Comparison of ENCODE assay signal across 1 cellular context in genomic region chr17:75922963-75923874, GRCh38.
A peak's percentile ranks its signal among the peaks of the same experiment; 100 is the strongest.
TF ChIP-seq lines count a peak whose summit lies in the region.

No MANE protein-coding gene starts in this region.

TF ChIP-seq in HepG2, 621 proteins besides CTCF, POLR2A, EP300 and RAD21 (continued from another document and continues in another):
- TF ChIP-seq TRIM22 (IDR thresholded peaks at IDR 0.05) (no peak), ZBTB4 (CRISPR knock-in tag; IDR thresholded peaks at IDR 0.05; ENCODE audit: borderline replicate concordance) (peak; percentile 57; the same call in 1 of the 2 replicates), CHD2 (IDR thresholded peaks at IDR 0.05; ENCODE audit: low read depth, low read length) (no peak), ZFX (CRISPR knock-in tag; IDR thresholded peaks at IDR 0.05; ENCODE audit: low read depth) (peak; percentile 71), KAT8 (CRISPR knock-in tag; IDR thresholded peaks at IDR 0.05) (no peak), MAFF (IDR thresholded peaks at IDR 0.05; ENCODE audit: low read depth, low read length) (no peak), CCDC6 (CRISPR knock-in tag; IDR thresholded peaks at IDR 0.05) (no peak), BHLHE40 (IDR thresholded peaks at IDR 0.05; ENCODE audit: low read length) (no peak), NKX3-1 (CRISPR knock-in tag; IDR thresholded peaks at IDR 0.05) (no peak), ZNF773 (CRISPR knock-in tag; IDR thresholded peaks at IDR 0.05; ENCODE audit: borderline replicate concordance) (0 out of 2 replicates have a peak, but pooled peaks have one; percentile 35), ADNP (CRISPR knock-in tag; IDR thresholded peaks at IDR 0.05) (no peak), ZNF572 (CRISPR knock-in tag; IDR thresholded peaks at IDR 0.05) (0 out of 2 replicates have a peak, but pooled peaks have one; percentile 14), ZNF280D (CRISPR knock-in tag; IDR thresholded peaks at IDR 0.05) (0 out of 2 replicates have a peak, but pooled peaks have one; percentile 23), SALL1 (CRISPR knock-in tag; IDR thresholded peaks at IDR 0.05) (peak; percentile 67; the same call in 1 of the 2 replicates), SIN3A (IDR thresholded peaks at IDR 0.05; ENCODE audit: borderline replicate concordance, low read depth, low read length) (no peak), ZFP82 (CRISPR knock-in tag; IDR thresholded peaks at IDR 0.05; ENCODE audit: borderline replicate concordance) (no peak), ZNF740 (CRISPR knock-in tag; IDR thresholded peaks at IDR 0.05) (no peak), PTBP1 (IDR thresholded peaks at IDR 0.05; ENCODE audit: low read depth, low read length, poor library complexity, severe bottlenecking) (no peak), ZNF510 (CRISPR knock-in tag; IDR thresholded peaks at IDR 0.05; ENCODE audit: low read depth) (no peak), PAX8 (CRISPR knock-in tag; IDR thresholded peaks at IDR 0.05; ENCODE audit: borderline replicate concordance) (no peak), ZNF33A (CRISPR knock-in tag; IDR thresholded peaks at IDR 0.05; ENCODE audit: borderline replicate concordance) (no peak), PRDM4 (CRISPR knock-in tag; IDR thresholded peaks at IDR 0.05; ENCODE audit: borderline replicate concordance) (no peak), GATA4 (IDR thresholded peaks at IDR 0.05; ENCODE audit: borderline replicate concordance, low read depth) (no peak), ZNF20 (CRISPR knock-in tag; IDR thresholded peaks at IDR 0.05) (no peak), TEAD2 (CRISPR knock-in tag; IDR thresholded peaks at IDR 0.05) (no peak), E2F1 (CRISPR knock-in tag; IDR thresholded peaks at IDR 0.05) (no peak), ZNF512B (CRISPR knock-in tag; IDR thresholded peaks at IDR 0.05; ENCODE audit: borderline replicate concordance) (no peak), MEIS2 (CRISPR knock-in tag; IDR thresholded peaks at IDR 0.05) (no peak), ZNF775 (CRISPR knock-in tag; IDR thresholded peaks at IDR 0.05; ENCODE audit: borderline replicate concordance) (no peak), ZNF180 (CRISPR knock-in tag; IDR thresholded peaks at IDR 0.05; ENCODE audit: borderline replicate concordance, low read depth) (peak; percentile 57; the same call in 1 of the 2 replicates), REXO4 (CRISPR knock-in tag; IDR thresholded peaks at IDR 0.05; ENCODE audit: borderline replicate concordance) (no peak), ZNF672 (CRISPR knock-in tag; IDR thresholded peaks at IDR 0.05) (no peak), ELF4 (CRISPR knock-in tag; IDR thresholded peaks at IDR 0.05; ENCODE audit: borderline replicate concordance) (no peak), ZNF513 (CRISPR knock-in tag; conservative IDR thresholded peaks at IDR 0.05) (no peak), ZSCAN31 (CRISPR knock-in tag; IDR thresholded peaks at IDR 0.05; ENCODE audit: low read depth) (no peak), MED8 (CRISPR knock-in tag; IDR thresholded peaks at IDR 0.05; ENCODE audit: insufficient replicate concordance) (peak; percentile 14), ZSCAN25 (CRISPR knock-in tag; IDR thresholded peaks at IDR 0.05) (peak; percentile 81), ZNF550 (CRISPR knock-in tag; IDR thresholded peaks at IDR 0.05; ENCODE audit: borderline replicate concordance) (no peak), HMGA1 (CRISPR knock-in tag; conservative IDR thresholded peaks at IDR 0.05) (no peak), ZNF720 (CRISPR knock-in tag; IDR thresholded peaks at IDR 0.05) (no peak), GPBP1L1 (CRISPR knock-in tag; IDR thresholded peaks at IDR 0.05) (no peak), HHEX (CRISPR knock-in tag; IDR thresholded peaks at IDR 0.05) (no peak), KDM2A (CRISPR knock-in tag; IDR thresholded peaks at IDR 0.05; ENCODE audit: borderline replicate concordance, low read depth) (no peak), ZNF558 (CRISPR knock-in tag; IDR thresholded peaks at IDR 0.05; ENCODE audit: borderline replicate concordance) (no peak), ZNF569 (CRISPR knock-in tag; IDR thresholded peaks at IDR 0.05; ENCODE audit: borderline replicate concordance) (no peak), ZFY (CRISPR knock-in tag; IDR thresholded peaks at IDR 0.05) (peak; percentile 70), ZNF629 (CRISPR knock-in tag; conservative IDR thresholded peaks at IDR 0.05) (no peak)
